Comparison of ENCODE assay signal across 1 cellular context in genomic region chr21:37267269-37268185, GRCh38.
TF ChIP-seq lines count a peak whose summit lies in the region.

Gene VPS26C, minus strand, starts transcription at chr21:37267334. Its CDS starts 40 bp downstream, at chr21:37267294.

TF ChIP-seq in K562, 482 proteins besides CTCF, POLR2A, EP300 and RAD21 (continued from another document and continues in another):
- peak; percentile 97; the same call in 1 of the 2 replicates for TF ChIP-seq PHF8 (IDR thresholded peaks at IDR 0.05; ENCODE audit: borderline replicate concordance, low read length)
- TF ChIP-seq BCL6 (CRISPR knock-in tag; IDR thresholded peaks at IDR 0.05): no peak
- peak; percentile 96 for TF ChIP-seq SMAD4 (CRISPR knock-in tag; conservative IDR thresholded peaks at IDR 0.05)
- no peak for TF ChIP-seq HSF4 (CRISPR knock-in tag; IDR thresholded peaks at IDR 0.05; ENCODE audit: borderline replicate concordance)
- TF ChIP-seq CREB1 (IDR thresholded peaks at IDR 0.05): peak; percentile 76
- TF ChIP-seq CREB1 (CRISPR knock-in tag; IDR thresholded peaks at IDR 0.05): peak; percentile 85
- TF ChIP-seq THAP7 (CRISPR knock-in tag; IDR thresholded peaks at IDR 0.05): peak; percentile 70; the same call in 1 of the 2 replicates
- TF ChIP-seq XRCC4 (IDR thresholded peaks at IDR 0.05; ENCODE audit: extremely low read depth, insufficient read depth, insufficient read length): no peak
- peak; percentile 99 for TF ChIP-seq TOE1 (IDR thresholded peaks at IDR 0.05; ENCODE audit: borderline replicate concordance)
- peak; percentile 85; the same call in 1 of the 2 replicates for TF ChIP-seq TOE1 (CRISPR knock-in tag; IDR thresholded peaks at IDR 0.05; ENCODE audit: borderline replicate concordance, low read depth)
- peak; percentile 15 for TF ChIP-seq SPI1 (IDR thresholded peaks at IDR 0.05; ENCODE audit: borderline replicate concordance, low read depth, low read length)
- no peak for TF ChIP-seq SMAD2 (IDR thresholded peaks at IDR 0.05; ENCODE audit: low read depth, low read length)
- TF ChIP-seq POLR2B (IDR thresholded peaks at IDR 0.05; ENCODE audit: low read depth, partially characterized antibody): peak; percentile 96
- peak; percentile 60; the same call in 1 of the 2 replicates for TF ChIP-seq BRD4 (IDR thresholded peaks at IDR 0.05)
- peak; percentile 98 for TF ChIP-seq RAD51 (IDR thresholded peaks at IDR 0.05; ENCODE audit: borderline replicate concordance, low read depth)
- TF ChIP-seq TSC22D4 (tag; IDR thresholded peaks at IDR 0.05): no peak
- no peak for TF ChIP-seq ZNF311 (CRISPR knock-in tag; IDR thresholded peaks at IDR 0.05)
- 0 out of 2 replicates have a peak, but pooled peaks have one; percentile 84 for TF ChIP-seq HMG20B (CRISPR knock-in tag; IDR thresholded peaks at IDR 0.05)
- TF ChIP-seq ZFP30 (CRISPR knock-in tag; IDR thresholded peaks at IDR 0.05; ENCODE audit: borderline replicate concordance): no peak
- TF ChIP-seq FOXA3 (CRISPR knock-in tag; conservative IDR thresholded peaks at IDR 0.05 in 1 of 2, IDR thresholded peaks at IDR 0.05 in 1 of 2): peak in 1 of 2 experiments; percentile 75; a peak in 1 of 4 replicates
- peak; percentile 97 for TF ChIP-seq FIP1L1 (IDR thresholded peaks at IDR 0.05; ENCODE audit: low read depth, low read length, poor library complexity, severe bottlenecking)
- no peak for TF ChIP-seq ZFP91 (CRISPR knock-in tag; IDR thresholded peaks at IDR 0.05)
- no peak for TF ChIP-seq ZBTB49 (CRISPR knock-in tag; IDR thresholded peaks at IDR 0.05; ENCODE audit: borderline replicate concordance)
- no peak for TF ChIP-seq ZNF830 (CRISPR knock-in tag; IDR thresholded peaks at IDR 0.05)
- TF ChIP-seq SRSF1 (IDR thresholded peaks at IDR 0.05; ENCODE audit: low read depth, low read length): 0 out of 2 replicates have a peak, but pooled peaks have one; percentile 44
- TF ChIP-seq CHCHD3 (CRISPR knock-in tag; IDR thresholded peaks at IDR 0.05): no peak
- peak; percentile 6; the same call in 1 of the 2 replicates for TF ChIP-seq NFE2 (IDR thresholded peaks at IDR 0.05; ENCODE audit: low read depth)
- TF ChIP-seq PHF21A (IDR thresholded peaks at IDR 0.05; ENCODE audit: borderline replicate concordance, low read depth): 0 out of 2 replicates have a peak, but pooled peaks have one; percentile 32
- TF ChIP-seq THRAP3 (IDR thresholded peaks at IDR 0.05; ENCODE audit: borderline replicate concordance): no peak
- no peak for TF ChIP-seq ZNF274 (IDR thresholded peaks at IDR 0.05; ENCODE audit: borderline replicate concordance, low read depth, low read length)
- no peak for TF ChIP-seq HDAC3 (IDR thresholded peaks at IDR 0.05; ENCODE audit: borderline replicate concordance, partially characterized antibody)
- TF ChIP-seq ZBTB43 (CRISPR knock-in tag; IDR thresholded peaks at IDR 0.05): 0 out of 2 replicates have a peak, but pooled peaks have one; percentile 5
- 0 out of 2 replicates have a peak, but pooled peaks have one; percentile 2 for TF ChIP-seq HIVEP1 (CRISPR knock-in tag; IDR thresholded peaks at IDR 0.05)
- TF ChIP-seq ZNF778 (CRISPR knock-in tag; IDR thresholded peaks at IDR 0.05): no peak
- no peak for TF ChIP-seq ILF3 (IDR thresholded peaks at IDR 0.05; ENCODE audit: borderline replicate concordance)
- TF ChIP-seq SMARCE1 (IDR thresholded peaks at IDR 0.05): peak; percentile 22; the same call in 1 of the 2 replicates
- peak; percentile 68 for TF ChIP-seq ELF4 (CRISPR knock-in tag; IDR thresholded peaks at IDR 0.05)
- peak; percentile 94 for TF ChIP-seq VEZF1 (CRISPR knock-in tag; IDR thresholded peaks at IDR 0.05)
- 0 out of 2 replicates have a peak, but pooled peaks have one; percentile 36 for TF ChIP-seq ZBTB12 (CRISPR knock-in tag; IDR thresholded peaks at IDR 0.05)
- no peak; the same call in 1 of the 2 replicates for TF ChIP-seq ZSCAN32 (CRISPR knock-in tag; IDR thresholded peaks at IDR 0.05)
- no peak for TF ChIP-seq KDM1A (IDR thresholded peaks at IDR 0.05)
- peak; percentile 80; the same call in 1 of the 2 replicates for TF ChIP-seq ZBTB1 (CRISPR knock-in tag; IDR thresholded peaks at IDR 0.05; ENCODE audit: borderline replicate concordance, low read depth)
- peak; percentile 26; the same call in 1 of the 2 replicates for TF ChIP-seq STAT5A (IDR thresholded peaks at IDR 0.05; ENCODE audit: borderline replicate concordance, low read length)
- peak; percentile 93 for TF ChIP-seq ELF1 (tag; IDR thresholded peaks at IDR 0.05)
- TF ChIP-seq ZNF146 (CRISPR knock-in tag; IDR thresholded peaks at IDR 0.05; ENCODE audit: unreplicated experiment): no peak
- no peak for TF ChIP-seq TGIF2 (CRISPR knock-in tag; IDR thresholded peaks at IDR 0.05)
- TF ChIP-seq ZBTB34 (CRISPR knock-in tag; IDR thresholded peaks at IDR 0.05): no peak
- no peak for TF ChIP-seq PHB (CRISPR knock-in tag; IDR thresholded peaks at IDR 0.05)
- peak; percentile 53; the same call in 1 of the 2 replicates for TF ChIP-seq ZNF316 (IDR thresholded peaks at IDR 0.05)
- peak; percentile 57; the same call in 1 of the 2 replicates for TF ChIP-seq FOXK1 (CRISPR knock-in tag; IDR thresholded peaks at IDR 0.05; ENCODE audit: borderline replicate concordance)
- TF ChIP-seq ATF3 (IDR thresholded peaks at IDR 0.05): peak; percentile 47; the same call in 1 of the 2 replicates
- TF ChIP-seq ATF3 (CRISPR knock-in tag; conservative IDR thresholded peaks at IDR 0.05): peak; percentile 86
- no peak for TF ChIP-seq BMI1 (IDR thresholded peaks at IDR 0.05; ENCODE audit: low read length)
- peak; percentile 86 for TF ChIP-seq C11orf30 (IDR thresholded peaks at IDR 0.05; ENCODE audit: low read depth)
- TF ChIP-seq HNRNPUL1 (IDR thresholded peaks at IDR 0.05; ENCODE audit: low read length): no peak
- TF ChIP-seq ZNF224 (CRISPR knock-in tag; IDR thresholded peaks at IDR 0.05): no peak; the same call in 1 of the 2 replicates
- peak; percentile 91 for TF ChIP-seq CCNT2 (IDR thresholded peaks at IDR 0.05; ENCODE audit: borderline replicate concordance, extremely low read depth, insufficient read length, low read depth, low read length)
- TF ChIP-seq RBM34 (IDR thresholded peaks at IDR 0.05; ENCODE audit: borderline replicate concordance, insufficient read depth, low read length): no peak
- no peak for TF ChIP-seq IRF1 (CRISPR knock-in tag; IDR thresholded peaks at IDR 0.05; ENCODE audit: borderline replicate concordance)
- peak; percentile 66; the same call in 1 of the 2 replicates for TF ChIP-seq SIN3B (IDR thresholded peaks at IDR 0.05; ENCODE audit: low read depth)
